Comparison of ENCODE assay signal across 1 cellular context in the genomic region with DNA sequence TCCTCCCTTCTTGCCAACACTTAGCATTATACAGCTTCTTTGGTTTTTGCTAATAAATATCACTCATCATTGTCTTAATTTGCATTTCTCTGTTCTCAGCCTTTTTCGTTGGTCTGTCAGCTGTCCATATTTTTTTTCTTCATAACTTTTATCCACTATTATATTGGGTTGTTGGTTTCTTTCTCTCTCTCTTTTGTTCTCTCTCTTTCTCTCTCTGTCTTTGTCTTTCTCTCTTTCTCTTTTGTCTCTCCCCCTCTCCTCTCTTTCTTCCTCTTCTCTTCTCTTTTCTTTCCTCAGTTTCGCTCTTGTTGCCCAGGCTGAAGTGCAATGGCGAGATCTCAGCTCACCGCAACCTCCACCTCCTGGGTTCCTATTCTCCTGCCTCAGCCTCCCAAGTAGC.
TF ChIP-seq lines count a peak whose summit lies in the region.

No MANE protein-coding gene starts in this region.

TF ChIP-seq in WTC11, 78 proteins besides CTCF, POLR2A, EP300 and RAD21 (continued from another document):
- TF ChIP-seq, protein P1, sequence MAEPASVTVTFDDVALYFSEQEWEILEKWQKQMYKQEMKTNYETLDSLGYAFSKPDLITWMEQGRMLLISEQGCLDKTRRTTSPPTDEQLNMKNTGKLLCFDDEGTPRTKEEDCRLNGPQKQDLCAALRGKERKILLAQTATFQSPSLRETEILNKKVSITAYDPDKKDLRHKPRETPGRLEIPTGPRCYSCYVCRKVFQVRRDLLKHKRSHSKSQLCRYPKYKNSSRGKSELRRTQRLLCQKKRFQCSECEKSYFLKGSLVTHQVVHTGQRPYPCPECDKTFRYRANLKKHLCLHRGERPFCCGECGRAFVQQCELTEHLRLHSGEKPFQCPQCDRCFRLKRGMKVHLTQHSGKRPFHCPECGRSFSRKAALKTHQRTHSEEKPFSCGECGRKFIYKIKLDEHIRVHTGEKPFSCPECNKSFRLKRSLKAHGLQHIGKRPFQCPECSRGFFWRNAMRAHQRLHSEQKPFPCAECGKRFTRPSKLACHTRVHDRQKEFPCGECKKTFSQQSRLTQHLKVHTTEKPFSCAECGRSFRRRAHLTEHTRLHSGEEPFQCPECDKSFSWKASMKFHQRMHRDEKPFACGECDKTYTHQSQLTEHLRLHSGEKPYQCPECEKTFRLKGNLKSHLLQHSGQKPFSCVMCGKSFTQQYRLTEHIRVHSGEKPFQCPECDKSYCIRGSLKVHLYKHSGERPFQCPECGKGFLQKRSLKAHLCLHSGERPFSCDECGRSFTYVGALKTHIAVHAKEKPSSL (CRISPR knock-in tag; conservative IDR thresholded peaks at IDR 0.05), result no peak
- TF ChIP-seq GTF2I (CRISPR knock-in tag; conservative IDR thresholded peaks at IDR 0.05) (no peak), ZBTB43 (CRISPR knock-in tag; IDR thresholded peaks at IDR 0.05) (no peak), ESRRA (CRISPR knock-in tag; IDR thresholded peaks at IDR 0.05; ENCODE audit: borderline replicate concordance) (no peak), TP53 (CRISPR knock-in tag; IDR thresholded peaks at IDR 0.05) (no peak), ZNF671 (CRISPR knock-in tag; IDR thresholded peaks at IDR 0.05) (no peak), ZBTB21 (CRISPR knock-in tag; IDR thresholded peaks at IDR 0.05; ENCODE audit: borderline replicate concordance) (no peak), ZNF281 (CRISPR knock-in tag; IDR thresholded peaks at IDR 0.05) (no peak), FOXJ3 (CRISPR knock-in tag; IDR thresholded peaks at IDR 0.05; ENCODE audit: borderline replicate concordance) (no peak), FOXP1 (CRISPR knock-in tag; IDR thresholded peaks at IDR 0.05; ENCODE audit: borderline replicate concordance) (no peak)
- TF ChIP-seq, protein P2, sequence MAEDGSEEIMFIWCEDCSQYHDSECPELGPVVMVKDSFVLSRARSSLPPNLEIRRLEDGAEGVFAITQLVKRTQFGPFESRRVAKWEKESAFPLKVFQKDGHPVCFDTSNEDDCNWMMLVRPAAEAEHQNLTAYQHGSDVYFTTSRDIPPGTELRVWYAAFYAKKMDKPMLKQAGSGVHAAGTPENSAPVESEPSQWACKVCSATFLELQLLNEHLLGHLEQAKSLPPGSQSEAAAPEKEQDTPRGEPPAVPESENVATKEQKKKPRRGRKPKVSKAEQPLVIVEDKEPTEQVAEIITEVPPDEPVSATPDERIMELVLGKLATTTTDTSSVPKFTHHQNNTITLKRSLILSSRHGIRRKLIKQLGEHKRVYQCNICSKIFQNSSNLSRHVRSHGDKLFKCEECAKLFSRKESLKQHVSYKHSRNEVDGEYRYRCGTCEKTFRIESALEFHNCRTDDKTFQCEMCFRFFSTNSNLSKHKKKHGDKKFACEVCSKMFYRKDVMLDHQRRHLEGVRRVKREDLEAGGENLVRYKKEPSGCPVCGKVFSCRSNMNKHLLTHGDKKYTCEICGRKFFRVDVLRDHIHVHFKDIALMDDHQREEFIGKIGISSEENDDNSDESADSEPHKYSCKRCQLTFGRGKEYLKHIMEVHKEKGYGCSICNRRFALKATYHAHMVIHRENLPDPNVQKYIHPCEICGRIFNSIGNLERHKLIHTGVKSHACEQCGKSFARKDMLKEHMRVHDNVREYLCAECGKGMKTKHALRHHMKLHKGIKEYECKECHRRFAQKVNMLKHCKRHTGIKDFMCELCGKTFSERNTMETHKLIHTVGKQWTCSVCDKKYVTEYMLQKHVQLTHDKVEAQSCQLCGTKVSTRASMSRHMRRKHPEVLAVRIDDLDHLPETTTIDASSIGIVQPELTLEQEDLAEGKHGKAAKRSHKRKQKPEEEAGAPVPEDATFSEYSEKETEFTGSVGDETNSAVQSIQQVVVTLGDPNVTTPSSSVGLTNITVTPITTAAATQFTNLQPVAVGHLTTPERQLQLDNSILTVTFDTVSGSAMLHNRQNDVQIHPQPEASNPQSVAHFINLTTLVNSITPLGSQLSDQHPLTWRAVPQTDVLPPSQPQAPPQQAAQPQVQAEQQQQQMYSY (CRISPR knock-in tag; IDR thresholded peaks at IDR 0.05), result no peak
